In genomic region chr2:193584522-193584938, GRCh38 we compare ENCODE assay signal across 8 cellular contexts.
DNase-seq lines count a peak whose midpoint lies in the region; ATAC-seq and TF ChIP-seq lines count a peak whose summit lies in the region.

No MANE protein-coding gene starts in this region.

- TF ChIP-seq CTCF in RWPE2 (IDR thresholded peaks at IDR 0.05; ENCODE audit: poor library complexity, severe bottlenecking), result peak; percentile 41

- intact Hi-C loops in activated naive CD4-positive, alpha-beta T cell treated with anti-CD3 and anti-CD28 coated beads for 36 hours (cut with micrococcal nuclease), result loop anchor here (2.0 kb wide), 1 partner anchor 1394 kb away; no protein-coding TSS in a partner anchor

- no peaks in the 10 kb centered on the region for H3K27me3 ChIP-seq in RWPE2 (ENCODE audit: insufficient read depth, poor library complexity, severe bottlenecking)

- no peak overlapping the region for H3K4me3 ChIP-seq in RWPE2 (ENCODE audit: severe bottlenecking)

- no peaks in the 10 kb centered on the region for H3K9me3 ChIP-seq in RWPE2 (ENCODE audit: severe bottlenecking)

- peak; percentile 62 for ATAC-seq in GM19438 (IDR thresholded peaks at IDR 0.05; ENCODE audit: low read depth, unreplicated experiment)
- peak; percentile 93 for ATAC-seq in HG03432 (IDR thresholded peaks at IDR 0.05; ENCODE audit: unreplicated experiment)
- peak; percentile 66 for ATAC-seq in RWPE2 (ENCODE audit: low read depth)

- no peaks in the 10 kb centered on the region for H3K4me1 Mint-ChIP-seq in activated naive CD4-positive, alpha-beta T cell treated with anti-CD3 and anti-CD28 coated beads for 36 hours (ENCODE audit: low read depth)

- no peak overlapping the region for H3K4me3 Mint-ChIP-seq in activated naive CD4-positive, alpha-beta T cell treated with anti-CD3 and anti-CD28 coated beads for 36 hours

- no peaks in the 10 kb centered on the region for H3K36me3 ChIP-seq in RWPE2 (ENCODE audit: low read depth)

- no peak overlapping the region for H3K27ac ChIP-seq in RWPE2 (ENCODE audit: poor library complexity, severe bottlenecking)

- peaks cover 2% of the 10 kb centered on the region for H3K9me3 Mint-ChIP-seq in activated naive CD4-positive, alpha-beta T cell treated with anti-CD3 and anti-CD28 coated beads for 36 hours

- CTCF ChIA-PET in activated naive CD4-positive, alpha-beta T cell treated with anti-CD3 and anti-CD28 coated beads for 36 hours (lab: Charles Lee), result interaction anchor here (1.1 kb wide), 1 partner anchor 12 kb away, joined by 3 read pairs; no protein-coding TSS in a partner anchor

- DNase-seq in DMS 273 (lab: John Stamatoyannopoulos, UW; ENCODE audit: unreplicated experiment) (peak; percentile 49), RWPE2 (ENCODE audit: low spot score) (no peak), iPS-NIHi7 (ENCODE audit: extremely low spot score) (peak; percentile 57), NCI-H446 treated with DMSO at 0.1 percent for 48 hours (lab: John Stamatoyannopoulos, UW) (no peak)
- no peak for DNase-seq in stimulated activated CD8-positive, alpha-beta memory T cell treated with anti-CD3 and anti-CD28 coated beads, Interleukin-4, amount 100 ng/mL, for 48 hours
- no peak for DNase-seq in activated naive CD4-positive, alpha-beta T cell treated with anti-CD3 and anti-CD28 coated beads for 36 hours

- H3K36me3 Mint-ChIP-seq in activated naive CD4-positive, alpha-beta T cell treated with anti-CD3 and anti-CD28 coated beads for 36 hours (ENCODE audit: low read depth), result no peaks in the 10 kb centered on the region

- H3K4me1 ChIP-seq in RWPE2 (ENCODE audit: insufficient read depth, poor library complexity, severe bottlenecking), result no peaks in the 10 kb centered on the region

- no peaks in the 10 kb centered on the region for H3K27me3 Mint-ChIP-seq in activated naive CD4-positive, alpha-beta T cell treated with anti-CD3 and anti-CD28 coated beads for 36 hours (ENCODE audit: low read depth)

- H3K27ac Mint-ChIP-seq in activated naive CD4-positive, alpha-beta T cell treated with anti-CD3 and anti-CD28 coated beads for 36 hours, result no peak overlapping the region

Comparison
In these comparisons a context has a peak if more than half of its experiments do, and no peak if none do; other contexts are left out.
1. DNase-seq: peak in DMS 273 (single experiment) and iPS-NIHi7 (single experiment); none in RWPE2 (single experiment), stimulated activated CD8-positive, alpha-beta memory T cell treated with anti-CD3 and anti-CD28 coated beads, Interleukin-4, amount 100 ng/mL, for 48 hours (single experiment), activated naive CD4-positive, alpha-beta T cell treated with anti-CD3 and anti-CD28 coated beads for 36 hours (single experiment) and NCI-H446 treated with DMSO at 0.1 percent for 48 hours (single experiment).
2. Peak in every context shown above with its lines, with median percentiles within 50 percentile points of each other: ATAC-seq.